Comparison of ENCODE assay signal across 9 cellular contexts in genomic region chr11:34624069-34624468, GRCh38. TPM values are rescaled to one million over a fixed set of nuclear protein-coding genes. Genes with fewer than 3 reads are reported as not detected.
DNase-seq lines count a peak whose midpoint lies in the region; ATAC-seq and TF ChIP-seq lines count a peak whose summit lies in the region.
"Had no signal": no experiment of that assay in that cellular context is flagged by ENCODE, and none has a peak within 500 bp of the region (broad histone marks: within the 10 kb centered on the region; RNA-seq: fewer than 3 reads in every experiment).

No MANE protein-coding gene starts in this region.

- no peaks in the 10 kb centered on the region for H3K27me3 ChIP-seq in CD4-positive, alpha-beta T cell (ENCODE audit: control insufficient read depth, insufficient read depth, low read length)
- no peaks in the 10 kb centered on the region for H3K27me3 ChIP-seq in SJCRH30

- no peaks in the 10 kb centered on the region for H3K4me1 ChIP-seq in SJCRH30

- no peaks in the 10 kb centered on the region for H3K36me3 ChIP-seq in SJCRH30

- POLR2A ChIA-PET in CD4-positive, alpha-beta T cell (lab: Charles Lee): no interaction called here
- POLR2A ChIA-PET in RWPE1 (lab: Yijun Ruan, JAX; ENCODE audit: low non-redundant PET): no interaction called here

- no peak overlapping the region for H3K4me3 Mint-ChIP-seq in CD4-positive, alpha-beta T cell

- H3K9me3 ChIP-seq in CD4-positive, alpha-beta T cell (ENCODE audit: control insufficient read depth, low read length): no peaks in the 10 kb centered on the region
- H3K9me3 ChIP-seq in SJCRH30 (replicated peaks): no peaks in the 10 kb centered on the region

- intact Hi-C loops in CD4-positive, alpha-beta T cell (cut with DNase I, micrococcal nuclease): no loop called here

- no peaks in the 10 kb centered on the region for H3K9me3 Mint-ChIP-seq in CD4-positive, alpha-beta T cell

- H3K4me1 Mint-ChIP-seq in CD4-positive, alpha-beta T cell (ENCODE audit: low read depth): no peaks in the 10 kb centered on the region

- H3K27ac ChIP-seq in CD4-positive, alpha-beta T cell (ENCODE audit: low read depth, low read length): no peak overlapping the region
- H3K27ac ChIP-seq in RWPE1: no peak overlapping the region
- no peak overlapping the region for H3K27ac ChIP-seq in SJCRH30

- H3K4me3 ChIP-seq in epithelial cell of esophagus (ENCODE audit: low read length) (peak overlapping the region; percentile 92), SJCRH30 (no peak overlapping the region)

- no peak overlapping the region for H3K27ac Mint-ChIP-seq in CD4-positive, alpha-beta T cell

- peaks cover 37% of the 10 kb centered on the region for H3K27me3 Mint-ChIP-seq in CD4-positive, alpha-beta T cell

- H3K36me3 Mint-ChIP-seq in CD4-positive, alpha-beta T cell (ENCODE audit: low read depth): no peaks in the 10 kb centered on the region

- no peak for TF ChIP-seq CTCF in CD4-positive, alpha-beta T cell (IDR thresholded peaks at IDR 0.05)
- TF ChIP-seq CTCF in epithelial cell of esophagus (IDR thresholded peaks at IDR 0.05; ENCODE audit: insufficient read depth, low read depth, low read length, missing control alignments) (no peak), RWPE1 (conservative IDR thresholded peaks at IDR 0.05; ENCODE audit: low read depth) (no peak)

- ATAC-seq in CD4-positive, alpha-beta T cell (ENCODE audit: poor library complexity): peak; percentile 49
- peak; percentile 69 for ATAC-seq in GM19452 (IDR thresholded peaks at IDR 0.05; ENCODE audit: unreplicated experiment)
- peak; percentile 79 for ATAC-seq in HG03571 (IDR thresholded peaks at IDR 0.05; ENCODE audit: unreplicated experiment)

- DNase-seq in CD4-positive, alpha-beta T cell: no peak
- peak; percentile 75 for DNase-seq in epithelial cell of esophagus (ENCODE audit: low read depth)
- no peak for DNase-seq in RWPE1 (ENCODE audit: low spot score)
- DNase-seq in NCI-H2081 treated with DMSO at 0.1 percent for 48 hours (lab: John Stamatoyannopoulos, UW): no peak
- DNase-seq in amygdala (lab: John Stamatoyannopoulos, UW): no peak
- no peak for DNase-seq in SJCRH30
- DNase-seq: amniotic stem cell had no signal

- CTCF ChIA-PET in CD4-positive, alpha-beta T cell (lab: Charles Lee): no interaction called here
- CTCF ChIA-PET in RWPE1 (lab: Yijun Ruan, JAX): interaction anchor here (0.5 kb wide), 1 partner anchor 132 kb away, joined by 3 read pairs; no protein-coding TSS in a partner anchor

RNA-seq across cellular contexts. Expression of gene EHF, which starts 3.2 kb away (rescaled TPM):
- not detected for total RNA-seq in CD4-positive, alpha-beta T cell
- not detected in 2 replicates for total RNA-seq in SJCRH30 (2014; rRNA removed; shearing (Covaris generic))
